ENCODE assay signal across 18 cellular contexts in the genomic region with DNA sequence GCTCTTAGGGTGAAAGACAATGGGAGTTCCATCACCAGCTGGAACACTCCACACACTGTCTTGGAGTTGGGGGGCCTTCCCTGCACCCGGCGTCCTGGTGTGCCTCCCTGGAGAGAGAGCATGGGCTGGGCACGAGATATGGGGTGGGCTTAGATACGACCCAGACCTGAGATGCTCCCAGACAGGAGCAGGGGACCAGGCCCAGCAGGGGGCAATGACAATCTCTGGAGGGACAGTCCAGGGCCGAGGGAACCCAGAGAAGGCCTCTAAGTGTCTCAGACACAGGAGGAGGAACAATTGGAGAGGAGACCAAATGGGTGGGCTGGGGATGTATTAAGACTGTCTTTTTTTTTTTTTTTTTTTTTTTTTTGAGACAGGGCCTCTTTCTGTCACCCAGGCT. TPM values are rescaled to one million over a fixed set of nuclear protein-coding genes. Genes with fewer than 3 reads are reported as not detected.
A peak's percentile ranks its signal among the peaks of the same experiment; 100 is the strongest.
DNase-seq lines count a peak whose midpoint lies in the region; ATAC-seq, FAIRE-seq and TF ChIP-seq lines count a peak whose summit lies in the region.
"Had no signal": no experiment of that assay in that cellular context is flagged by ENCODE, and none has a peak within 500 bp of the region (broad histone marks: within the 10 kb centered on the region; RNA-seq: fewer than 3 reads in every experiment).

No MANE protein-coding gene starts in this region.

- H3K79me2 ChIP-seq in K562 (ENCODE audit: control insufficient read depth, insufficient read depth, low read length), result no peaks in the 10 kb centered on the region

- ATAC-seq in K562 (peak; percentile 58), gastroesophageal sphincter (no peak)

- in situ Hi-C loops in K562 (cut with MboI), result no loop called here

- BruUV-seq in K562 (replicated peaks; lab: Mats Ljungman, UMichigan), result no TSS peak

- H3K9me1 ChIP-seq in K562 (ENCODE audit: control insufficient read depth, insufficient read depth, low read length), result no peaks in the 10 kb centered on the region

- H3K9me3 Mint-ChIP-seq in osteocyte (ENCODE audit: unreplicated experiment), result no peaks in the 10 kb centered on the region

- no peak overlapping the region for H3K4me3 Mint-ChIP-seq in osteocyte (ENCODE audit: unreplicated experiment)

- H3K36me3 Mint-ChIP-seq in osteocyte (ENCODE audit: unreplicated experiment), result no peaks in the 10 kb centered on the region

- intact Hi-C loops in K562 (cut with micrococcal nuclease), result no loop called here

- no peak for TF ChIP-seq EP300 in K562 (IDR thresholded peaks at IDR 0.05; ENCODE audit: low read length)
- TF ChIP-seq EP300 in gastroesophageal sphincter (IDR thresholded peaks at IDR 0.05), result no peak

- H3K4me1 ChIP-seq in K562 (replicated peaks in 1 of 2; ENCODE audit: control insufficient read depth in 2 of 2, insufficient read depth in 2 of 2, low read length in 2 of 2) (peaks cover 0 to 10% of the 10 kb centered on the region in 2 experiments; a peak in 1 of 5 replicates), gastroesophageal sphincter (no peaks in the 10 kb centered on the region)

- WGBS in K562 (ENCODE audit: insufficient coverage, low coverage, missing lambda C conversion rate), result 7% methylated on average over 5 of the region's 5 CpGs
- WGBS in gastroesophageal sphincter (ENCODE audit: low coverage in 1 of 2), 2 donors, result 60 to 76% methylated on average over 1 to 4 of the region's 5 CpGs

- DNase-seq in AG08396 (ENCODE audit: low spot score) (peak; percentile 2), GM10266 (ENCODE audit: extremely low spot score) (peak; percentile 5), K562 (ENCODE audit: extremely low read depth in 1 of 4, low spot score in 3 of 4) (peak in 1 of 4 experiments; percentile 22), osteocyte (ENCODE audit: extremely low spot score, unreplicated experiment) (peak; percentile 75), hypothalamus (lab: John Stamatoyannopoulos, UW) (no peak), SHP77 (lab: John Stamatoyannopoulos, UW) (no peak)
- DNase-seq: AML-193, DMS79, Kasumi-1, NCI-H1436, NCI-H2081, NCI-H510A treated with DMSO at 0.1 percent for 48 hours, RPMI8226 had no signal

- POLR2A ChIA-PET in K562 (lab: Yijun Ruan, JAX), result no interaction called here

- H3K9ac ChIP-seq in K562 (ENCODE audit: insufficient read depth in 1 of 2, low read depth in 2 of 2, low read length in 2 of 2), result no peak overlapping the region

- H3K9me3 ChIP-seq in K562 (replicated peaks; ENCODE audit: control insufficient read depth, insufficient read depth, low read depth, low read length) (no peaks in the 10 kb centered on the region), gastroesophageal sphincter (no peaks in the 10 kb centered on the region)
- H3K9me3 ChIP-seq: A549 had no signal

- TF ChIP-seq POLR2A in K562 (conservative IDR thresholded peaks at IDR 0.05), result no peak
- no peak for TF ChIP-seq POLR2A in gastroesophageal sphincter (IDR thresholded peaks at IDR 0.05)

- H3K27ac ChIP-seq in K562 (ENCODE audit: extremely low read depth, low read depth, low read length) (no peak overlapping the region), gastroesophageal sphincter (no peak overlapping the region)
- H3K27ac ChIP-seq: A549 had no signal

- no peak for TF ChIP-seq RAD21 in K562 (CRISPR knock-in tag; conservative IDR thresholded peaks at IDR 0.05 in 1 of 2, IDR thresholded peaks at IDR 0.05 in 1 of 2)

- H2AFZ ChIP-seq in K562 (ENCODE audit: low read depth, low read length), result no peak overlapping the region

- H3K36me3 ChIP-seq in K562 (ENCODE audit: control insufficient read depth, insufficient read depth, low read length) (no peaks in the 10 kb centered on the region), gastroesophageal sphincter (no peaks in the 10 kb centered on the region)

- CTCF ChIA-PET in K562 (lab: Yijun Ruan, JAX; ENCODE audit: low intra/inter-chr PET ratio), result no interaction called here

- peaks cover 8% of the 10 kb centered on the region for H3K4me1 Mint-ChIP-seq in osteocyte (ENCODE audit: unreplicated experiment)

- H3K4me3 ChIP-seq in K562, result no peak overlapping the region
- H3K4me3 ChIP-seq in gastroesophageal sphincter, result no peak overlapping the region
- H3K4me3 ChIP-seq: A549 had no signal

- no peak for TF ChIP-seq CTCF in GM10266 (IDR thresholded peaks at IDR 0.05; ENCODE audit: control insufficient read depth, insufficient read depth, low read depth, missing control alignments)
- TF ChIP-seq CTCF in K562 (IDR thresholded peaks at IDR 0.05 in 2 of 3, conservative IDR thresholded peaks at IDR 0.05 in 1 of 3; ENCODE audit: insufficient read depth in 2 of 3, low read depth in 1 of 3, low read length in 3 of 3), result 0 out of 6 replicates have a peak, but pooled peaks of 1 of the 3 experiments have one; percentile 11
- no peak for TF ChIP-seq CTCF in osteocyte (IDR thresholded peaks at IDR 0.05)
- TF ChIP-seq CTCF in gastroesophageal sphincter (IDR thresholded peaks at IDR 0.05), result no peak

- no peak overlapping the region for H3K4me2 ChIP-seq in K562 (ENCODE audit: insufficient read depth, low read length)
- H3K4me2 ChIP-seq: A549 had no signal

- H3K27me3 ChIP-seq in K562 (ENCODE audit: control insufficient read depth in 2 of 2, insufficient read depth in 2 of 2, low read length in 2 of 2) (peaks cover 2 to 23% of the 10 kb centered on the region in 2 experiments; a peak in 3 of 5 replicates), gastroesophageal sphincter (no peaks in the 10 kb centered on the region)

- no peaks in the 10 kb centered on the region for H3K27me3 Mint-ChIP-seq in osteocyte (ENCODE audit: unreplicated experiment)

- H4K20me1 ChIP-seq in K562 (replicated peaks; ENCODE audit: control insufficient read depth, insufficient read depth, low read length), result no peaks in the 10 kb centered on the region

- no peak overlapping the region for H3K27ac Mint-ChIP-seq in osteocyte (ENCODE audit: unreplicated experiment)

- no peak for FAIRE-seq in K562 (lab: Jason Lieb, UNC)
- FAIRE-seq: A549, G401.6, H54 had no signal

TF ChIP-seq in K562, 482 proteins besides CTCF, POLR2A, EP300 and RAD21 (continues in another document):
- TF ChIP-seq, protein P1, sequence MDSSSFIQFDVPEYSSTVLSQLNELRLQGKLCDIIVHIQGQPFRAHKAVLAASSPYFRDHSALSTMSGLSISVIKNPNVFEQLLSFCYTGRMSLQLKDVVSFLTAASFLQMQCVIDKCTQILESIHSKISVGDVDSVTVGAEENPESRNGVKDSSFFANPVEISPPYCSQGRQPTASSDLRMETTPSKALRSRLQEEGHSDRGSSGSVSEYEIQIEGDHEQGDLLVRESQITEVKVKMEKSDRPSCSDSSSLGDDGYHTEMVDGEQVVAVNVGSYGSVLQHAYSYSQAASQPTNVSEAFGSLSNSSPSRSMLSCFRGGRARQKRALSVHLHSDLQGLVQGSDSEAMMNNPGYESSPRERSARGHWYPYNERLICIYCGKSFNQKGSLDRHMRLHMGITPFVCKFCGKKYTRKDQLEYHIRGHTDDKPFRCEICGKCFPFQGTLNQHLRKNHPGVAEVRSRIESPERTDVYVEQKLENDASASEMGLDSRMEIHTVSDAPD (CRISPR knock-in tag; IDR thresholded peaks at IDR 0.05), result no peak
- TF ChIP-seq LCOR (CRISPR knock-in tag; IDR thresholded peaks at IDR 0.05), result no peak
- no peak for TF ChIP-seq CBX8 (IDR thresholded peaks at IDR 0.05; ENCODE audit: borderline replicate concordance, extremely low read depth, low read depth, low read length, poor library complexity, severe bottlenecking)
- no peak for TF ChIP-seq ASH1L (IDR thresholded peaks at IDR 0.05; ENCODE audit: borderline replicate concordance, low read depth, partially characterized antibody)
- TF ChIP-seq, protein P2, sequence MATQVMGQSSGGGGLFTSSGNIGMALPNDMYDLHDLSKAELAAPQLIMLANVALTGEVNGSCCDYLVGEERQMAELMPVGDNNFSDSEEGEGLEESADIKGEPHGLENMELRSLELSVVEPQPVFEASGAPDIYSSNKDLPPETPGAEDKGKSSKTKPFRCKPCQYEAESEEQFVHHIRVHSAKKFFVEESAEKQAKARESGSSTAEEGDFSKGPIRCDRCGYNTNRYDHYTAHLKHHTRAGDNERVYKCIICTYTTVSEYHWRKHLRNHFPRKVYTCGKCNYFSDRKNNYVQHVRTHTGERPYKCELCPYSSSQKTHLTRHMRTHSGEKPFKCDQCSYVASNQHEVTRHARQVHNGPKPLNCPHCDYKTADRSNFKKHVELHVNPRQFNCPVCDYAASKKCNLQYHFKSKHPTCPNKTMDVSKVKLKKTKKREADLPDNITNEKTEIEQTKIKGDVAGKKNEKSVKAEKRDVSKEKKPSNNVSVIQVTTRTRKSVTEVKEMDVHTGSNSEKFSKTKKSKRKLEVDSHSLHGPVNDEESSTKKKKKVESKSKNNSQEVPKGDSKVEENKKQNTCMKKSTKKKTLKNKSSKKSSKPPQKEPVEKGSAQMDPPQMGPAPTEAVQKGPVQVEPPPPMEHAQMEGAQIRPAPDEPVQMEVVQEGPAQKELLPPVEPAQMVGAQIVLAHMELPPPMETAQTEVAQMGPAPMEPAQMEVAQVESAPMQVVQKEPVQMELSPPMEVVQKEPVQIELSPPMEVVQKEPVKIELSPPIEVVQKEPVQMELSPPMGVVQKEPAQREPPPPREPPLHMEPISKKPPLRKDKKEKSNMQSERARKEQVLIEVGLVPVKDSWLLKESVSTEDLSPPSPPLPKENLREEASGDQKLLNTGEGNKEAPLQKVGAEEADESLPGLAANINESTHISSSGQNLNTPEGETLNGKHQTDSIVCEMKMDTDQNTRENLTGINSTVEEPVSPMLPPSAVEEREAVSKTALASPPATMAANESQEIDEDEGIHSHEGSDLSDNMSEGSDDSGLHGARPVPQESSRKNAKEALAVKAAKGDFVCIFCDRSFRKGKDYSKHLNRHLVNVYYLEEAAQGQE (CRISPR knock-in tag; IDR thresholded peaks at IDR 0.05; ENCODE audit: low read depth), result no peak

RNA-seq across cellular contexts. Expression of a gene that starts 40.0 kb away (rescaled TPM):
- not detected in 2 replicates for total RNA-seq in K562 (2011; cell fraction: chromatin; rRNA removed; ENCODE audit: low replicate concordance)
- total RNA-seq in K562 (2011; cell fraction: nucleolus; rRNA removed), result not detected in 2 replicates
- not detected in 2 replicates for total RNA-seq in K562 (2011; cell fraction: nucleoplasm; rRNA removed)
- not detected in 2 replicates for total RNA-seq in K562 (2014; rRNA removed)
- total RNA-seq in K562 (2014; rRNA removed; fragmentation: Illumina TruSeq; extraction: Trizol), result not detected in 2 replicates
- not detected in 2 replicates for total RNA-seq in K562 (2015; rRNA removed; fragmentation: Illumina TruSeq; extraction: Trizol)
- total RNA-seq in K562 (2021), result not detected in 2 replicates
- polyA plus RNA-seq in K562 (2011; rRNA removed), result not detected in 2 replicates
- polyA plus RNA-seq in K562 (2011; cell fraction: cytosol; rRNA removed), result not detected in 2 replicates
- polyA plus RNA-seq in K562 (2011; cell fraction: nucleus; rRNA removed), result not detected in 2 replicates
- polyA plus RNA-seq in K562 (2012), result not detected in 2 replicates
- not detected in 2 replicates for polyA plus RNA-seq in K562 (2014; fragmentation: Illumina TruSeq; extraction: Trizol)
- polyA plus RNA-seq in K562 (2014; fragmentation: Nextera tagmentation; extraction: Ambion mirVana), result not detected
- not detected in 2 replicates for polyA plus RNA-seq in K562 (2014; rRNA removed)
- not detected in 2 replicates for polyA minus RNA-seq in K562 (2011; rRNA and poly(A)+ RNA removed)
- not detected in 2 replicates for polyA minus RNA-seq in K562 (2011; cell fraction: cytosol; rRNA and poly(A)+ RNA removed)
- polyA minus RNA-seq in K562 (2011; cell fraction: nucleus; rRNA and poly(A)+ RNA removed), result not detected in 2 replicates
- total RNA-seq in osteocyte, result 0.52 TPM in 1 of 2 replicates, not detected in the other
- total RNA-seq in gastroesophageal sphincter, result not detected
- total RNA-seq: SK-MEL-5 had no signal
- polyA plus RNA-seq: A549 had no signal

Comparison
In these comparisons a context has a peak if more than half of its experiments do, and no peak if none do; other contexts are left out.
1. DNase-seq: peak in AG08396 (single experiment), GM10266 (single experiment) and osteocyte (single experiment); none in hypothalamus (0 of 51) and SHP77 (0 of 2).